ENCODE assay signal across 16 cellular contexts in the genomic region with DNA sequence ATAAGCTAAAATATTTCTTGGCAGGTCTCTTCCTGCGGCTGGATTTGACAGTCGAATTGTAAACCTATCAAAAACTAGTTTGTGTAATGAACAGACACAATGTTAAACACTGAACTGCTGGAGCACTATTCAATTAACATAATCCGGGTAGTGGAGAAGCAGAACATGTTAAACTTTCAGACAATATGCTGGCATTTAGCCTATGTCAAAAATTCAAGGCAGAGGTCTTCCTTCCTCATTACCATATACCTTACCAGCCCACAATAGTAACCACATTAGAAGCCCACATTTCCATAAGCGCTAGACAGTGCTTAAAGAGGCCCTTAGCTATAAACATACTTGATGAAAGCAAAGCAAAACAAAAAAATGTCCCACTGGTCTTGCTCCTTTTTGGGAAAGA.
DNase-seq lines count a peak whose midpoint lies in the region; ATAC-seq and TF ChIP-seq lines count a peak whose summit lies in the region.
"Had no signal": no experiment of that assay in that cellular context is flagged by ENCODE, and none has a peak within 500 bp of the region (broad histone marks: within the 10 kb centered on the region; RNA-seq: fewer than 3 reads in every experiment).

No MANE protein-coding gene starts in this region.

- TF ChIP-seq CTCF in HEK293 (tag by site-specific recombination; IDR thresholded peaks at IDR 0.05) = no peak
- no peak for TF ChIP-seq CTCF in ascending aorta (IDR thresholded peaks at IDR 0.05)

- DNase-seq in RPMI7951 (ENCODE audit: low read depth) = peak; percentile 7
- peak; percentile 23 for DNase-seq in fibroblast of peridontal ligament (ENCODE audit: extremely low read depth)
- peak; percentile 55 for DNase-seq in pons (ENCODE audit: low spot score)
- DNase-seq in ascending aorta (ENCODE audit: low spot score in 2 of 2) = no peak
- no peak for DNase-seq in NCI-H1417 (lab: John Stamatoyannopoulos, UW)
- DNase-seq: activated CD4-positive, alpha-beta T cell treated with anti-CD3 and anti-CD28 coated beads, Interleukin-2, amount 50 U/mL, for 1 hour; activated effector memory CD4-positive, alpha-beta T cell treated with Interleukin-2 at 50 U/mL for 16 hours; amygdala; left lung; NCI-H1105 treated with DMSO at 0.1 percent for 48 hours; PC-9; retina; stimulated activated CD4-positive, alpha-beta T cell treated with anti-CD3 and anti-CD28 coated beads, Interleukin-4, amount 100 ng/mL, for 4 hours had no signal

- ATAC-seq in GM21360 (IDR thresholded peaks at IDR 0.05; ENCODE audit: unreplicated experiment) = no peak
- ATAC-seq: left lung had no signal

- no peaks in the 10 kb centered on the region for H3K9me3 ChIP-seq in HEK293 (ENCODE audit: control insufficient read depth, insufficient read depth, low read depth, low read length)
- no peaks in the 10 kb centered on the region for H3K9me3 ChIP-seq in ascending aorta
- H3K9me3 ChIP-seq: left lung had no signal

- POLR2A ChIA-PET in HEK293 (lab: Yijun Ruan, JAX) = no interaction called here

- H3K27me3 ChIP-seq in ascending aorta = no peaks in the 10 kb centered on the region
- H3K27me3 ChIP-seq: left lung had no signal

- no peaks in the 10 kb centered on the region for H3K36me3 ChIP-seq in HEK293 (ENCODE audit: control insufficient read depth in 2 of 2, insufficient read depth in 1 of 2, low read length in 2 of 2)
- no peaks in the 10 kb centered on the region for H3K36me3 ChIP-seq in ascending aorta
- H3K36me3 ChIP-seq: left lung had no signal

- peak overlapping the region; percentile 24; the same call in 1 of the 2 replicates for H3K27ac ChIP-seq in HEK293 (ENCODE audit: extremely low read depth, low read depth, low read length)
- H3K27ac ChIP-seq in ascending aorta = no peak overlapping the region
- H3K27ac ChIP-seq: left lung, PC-9, VCaP had no signal

- H3K4me1 ChIP-seq in HEK293 (ENCODE audit: control insufficient read depth, insufficient read depth, low read length) = peaks cover 17% of the 10 kb centered on the region; the same call in 1 of the 2 replicates
- no peaks in the 10 kb centered on the region for H3K4me1 ChIP-seq in ascending aorta
- H3K4me1 ChIP-seq: left lung had no signal

- CTCF ChIA-PET in HEK293 (lab: Yijun Ruan, JAX) = no interaction called here

- intact Hi-C loops in ascending aorta (cut with DNase I) = no loop called here

- H3K4me3 ChIP-seq in HEK293 (ENCODE audit: low read depth, low read length) (no peak overlapping the region), ascending aorta (no peak overlapping the region)
- H3K4me3 ChIP-seq: left lung, PC-9 had no signal

TF ChIP-seq in HEK293, 187 proteins besides CTCF, POLR2A, EP300 and RAD21:
- TF ChIP-seq, protein P1, sequence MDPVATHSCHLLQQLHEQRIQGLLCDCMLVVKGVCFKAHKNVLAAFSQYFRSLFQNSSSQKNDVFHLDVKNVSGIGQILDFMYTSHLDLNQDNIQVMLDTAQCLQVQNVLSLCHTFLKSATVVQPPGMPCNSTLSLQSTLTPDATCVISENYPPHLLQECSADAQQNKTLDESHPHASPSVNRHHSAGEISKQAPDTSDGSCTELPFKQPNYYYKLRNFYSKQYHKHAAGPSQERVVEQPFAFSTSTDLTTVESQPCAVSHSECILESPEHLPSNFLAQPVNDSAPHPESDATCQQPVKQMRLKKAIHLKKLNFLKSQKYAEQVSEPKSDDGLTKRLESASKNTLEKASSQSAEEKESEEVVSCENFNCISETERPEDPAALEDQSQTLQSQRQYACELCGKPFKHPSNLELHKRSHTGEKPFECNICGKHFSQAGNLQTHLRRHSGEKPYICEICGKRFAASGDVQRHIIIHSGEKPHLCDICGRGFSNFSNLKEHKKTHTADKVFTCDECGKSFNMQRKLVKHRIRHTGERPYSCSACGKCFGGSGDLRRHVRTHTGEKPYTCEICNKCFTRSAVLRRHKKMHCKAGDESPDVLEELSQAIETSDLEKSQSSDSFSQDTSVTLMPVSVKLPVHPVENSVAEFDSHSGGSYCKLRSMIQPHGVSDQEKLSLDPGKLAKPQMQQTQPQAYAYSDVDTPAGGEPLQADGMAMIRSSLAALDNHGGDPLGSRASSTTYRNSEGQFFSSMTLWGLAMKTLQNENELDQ (tag by site-specific recombination; IDR thresholded peaks at IDR 0.05; ENCODE audit: low read depth) = no peak
- TF ChIP-seq, protein P2, sequence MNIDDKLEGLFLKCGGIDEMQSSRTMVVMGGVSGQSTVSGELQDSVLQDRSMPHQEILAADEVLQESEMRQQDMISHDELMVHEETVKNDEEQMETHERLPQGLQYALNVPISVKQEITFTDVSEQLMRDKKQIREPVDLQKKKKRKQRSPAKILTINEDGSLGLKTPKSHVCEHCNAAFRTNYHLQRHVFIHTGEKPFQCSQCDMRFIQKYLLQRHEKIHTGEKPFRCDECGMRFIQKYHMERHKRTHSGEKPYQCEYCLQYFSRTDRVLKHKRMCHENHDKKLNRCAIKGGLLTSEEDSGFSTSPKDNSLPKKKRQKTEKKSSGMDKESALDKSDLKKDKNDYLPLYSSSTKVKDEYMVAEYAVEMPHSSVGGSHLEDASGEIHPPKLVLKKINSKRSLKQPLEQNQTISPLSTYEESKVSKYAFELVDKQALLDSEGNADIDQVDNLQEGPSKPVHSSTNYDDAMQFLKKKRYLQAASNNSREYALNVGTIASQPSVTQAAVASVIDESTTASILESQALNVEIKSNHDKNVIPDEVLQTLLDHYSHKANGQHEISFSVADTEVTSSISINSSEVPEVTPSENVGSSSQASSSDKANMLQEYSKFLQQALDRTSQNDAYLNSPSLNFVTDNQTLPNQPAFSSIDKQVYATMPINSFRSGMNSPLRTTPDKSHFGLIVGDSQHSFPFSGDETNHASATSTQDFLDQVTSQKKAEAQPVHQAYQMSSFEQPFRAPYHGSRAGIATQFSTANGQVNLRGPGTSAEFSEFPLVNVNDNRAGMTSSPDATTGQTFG (tag by site-specific recombination; IDR thresholded peaks at IDR 0.05; ENCODE audit: borderline replicate concordance) = no peak
- TF ChIP-seq ZNF777 (tag by site-specific recombination; IDR thresholded peaks at IDR 0.05; ENCODE audit: borderline replicate concordance) (no peak), FEZF1 (tag by site-specific recombination; IDR thresholded peaks at IDR 0.05) (peak; percentile 75), ZNF830 (tag by site-specific recombination; IDR thresholded peaks at IDR 0.05; ENCODE audit: low read depth) (no peak), PRDM6 (tag by site-specific recombination; IDR thresholded peaks at IDR 0.05) (0 out of 2 replicates have a peak, but pooled peaks have one; percentile 38), ZEB2 (tag by site-specific recombination; IDR thresholded peaks at IDR 0.05) (no peak), ZNF837 (tag by site-specific recombination; IDR thresholded peaks at IDR 0.05) (no peak)
TF ChIP-seq in HEK293: peak in this region for 2.

Comparison
In these comparisons a context has a peak if more than half of its experiments do, and no peak if none do; other contexts are left out.
1. DNase-seq: peak in RPMI7951 (single experiment), fibroblast of peridontal ligament (single experiment) and pons (single experiment); none in ascending aorta (0 of 2) and NCI-H1417 (0 of 3).